ENCODE assay signal across 32 cellular contexts in the genomic region with DNA sequence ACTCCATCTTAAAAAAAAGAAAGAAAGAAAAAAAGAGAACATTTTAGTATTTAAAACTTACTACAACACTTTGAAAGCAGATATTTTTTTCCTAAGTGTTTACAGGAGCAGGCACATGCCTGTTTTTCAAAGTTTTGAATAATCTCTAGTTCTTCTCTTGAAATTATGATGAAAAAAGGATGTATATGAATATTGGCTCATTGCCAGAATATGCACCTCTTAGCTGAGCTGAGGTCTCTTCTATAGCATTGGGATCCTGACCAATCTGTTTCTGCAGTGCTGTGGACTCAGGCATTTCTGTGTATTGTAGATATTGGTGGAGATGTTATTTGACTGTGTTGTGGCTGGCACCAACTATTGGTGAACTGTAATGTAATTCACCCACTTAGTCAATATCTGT.
"Had no signal": no experiment of that assay in that cellular context is flagged by ENCODE, and none has a peak within 500 bp of the region (broad histone marks: within the 10 kb centered on the region; RNA-seq: fewer than 3 reads in every experiment).

No MANE protein-coding gene starts in this region.

- H3K4me3 ChIP-seq: adrenal gland, body of pancreas, esophagus muscularis mucosa, gastrocnemius medialis, heart left ventricle had no signal

- FAIRE-seq: colon had no signal

- H3K27me3 Mint-ChIP-seq: activated CD4-positive, alpha-beta T cell treated with anti-CD3 and anti-CD28 coated beads for 36 hours; activated CD4-positive, alpha-beta T cell treated with anti-CD3 and anti-CD28 coated beads, Interleukin-2, amount 10 ng/mL, durations not matched to agents 24 days and 14 days; activated CD8-positive, alpha-beta T cell treated with anti-CD3 and anti-CD28 coated beads for 36 hours; activated naive CD4-positive, alpha-beta T cell treated with anti-CD3 and anti-CD28 coated beads, Interleukin-2, amount 50 U/mL, for 24 hours; activated naive CD8-positive, alpha-beta T cell treated with anti-CD3 and anti-CD28 coated beads for 36 hours; activated naive CD8-positive, alpha-beta T cell treated with anti-CD3 and anti-CD28 coated beads, Interleukin-2, amount 50 U/mL, for 24 hours; activated T-helper 17 cell treated with anti-CD3 and anti-CD28 coated beads, Interleukin-2, amount 50 U/mL, for 72 hours; effector memory CD8-positive, alpha-beta T cell had no signal

- H3K4me3 Mint-ChIP-seq: activated CD4-positive, alpha-beta T cell treated with anti-CD3 and anti-CD28 coated beads for 36 hours; activated CD4-positive, alpha-beta T cell treated with anti-CD3 and anti-CD28 coated beads, Interleukin-2, amount 10 ng/mL, durations not matched to agents 24 days and 14 days; activated CD8-positive, alpha-beta T cell treated with anti-CD3 and anti-CD28 coated beads for 36 hours; activated naive CD4-positive, alpha-beta T cell treated with anti-CD3 and anti-CD28 coated beads for 36 hours; activated naive CD4-positive, alpha-beta T cell treated with anti-CD3 and anti-CD28 coated beads, Interleukin-2, amount 50 U/mL, for 24 hours; activated naive CD8-positive, alpha-beta T cell treated with anti-CD3 and anti-CD28 coated beads for 36 hours; activated naive CD8-positive, alpha-beta T cell treated with anti-CD3 and anti-CD28 coated beads, Interleukin-2, amount 50 U/mL, for 24 hours; activated T-cell treated with anti-CD3 and anti-CD28 coated beads, Interleukin-2, amount 50 U/mL, for 4 hours; activated T-helper 17 cell treated with anti-CD3 and anti-CD28 coated beads, Interleukin-2, amount 50 U/mL, for 72 hours; effector memory CD8-positive, alpha-beta T cell; T-helper 1 cell treated with Interleukin-12 subunit alpha and Interleukin-12 subunit beta and Interleukin-4 antibody, amounts not matched to agents 30 μg/mL and 1 μg/mL, for 36 hours; T-helper 2 cell treated with Interferon-gamma antibody and Interleukin-4, amounts not matched to agents 5 μg/mL and 100 μg/mL, for 36 hours had no signal

- H3K9me3 ChIP-seq: adrenal gland, body of pancreas, esophagus muscularis mucosa, gastrocnemius medialis, heart left ventricle had no signal

- H3K27ac ChIP-seq: adrenal gland, body of pancreas, esophagus muscularis mucosa, foreskin keratinocyte, gastrocnemius medialis, heart left ventricle had no signal

- H3K4me1 ChIP-seq: adrenal gland, foreskin keratinocyte, heart left ventricle had no signal

- DNase-seq: activated CD4-positive, alpha-beta T cell treated with anti-CD3 and anti-CD28 coated beads for 36 hours; activated CD4-positive, alpha-beta T cell treated with anti-CD3 and anti-CD28 coated beads, Interleukin-2, amount 10 ng/mL, durations not matched to agents 24 days and 14 days; activated CD4-positive, alpha-beta T cell treated with anti-CD3 and anti-CD28 coated beads, Interleukin-2, amount 50 U/mL, for 48 hours; activated CD4-positive, CD25-positive, alpha-beta regulatory T cell; activated CD4-positive, CD25-positive, alpha-beta regulatory T cell treated with anti-CD3 and anti-CD28 coated beads, Interleukin-2, amount 50 U/mL, for 72 hours; activated CD8-positive, alpha-beta memory T cell treated with anti-CD3 and anti-CD28 coated beads for 24 hours; activated CD8-positive, alpha-beta T cell treated with anti-CD3 and anti-CD28 coated beads for 36 hours; activated effector memory CD4-positive, alpha-beta T cell treated with anti-CD3 and anti-CD28 coated beads, Interleukin-2, amount 50 U/mL, for 16 hours; activated naive CD4-positive, alpha-beta T cell treated with anti-CD3 and anti-CD28 coated beads for 36 hours; activated naive CD8-positive, alpha-beta T cell treated with anti-CD3 and anti-CD28 coated beads for 36 hours; activated naive CD8-positive, alpha-beta T cell treated with anti-CD3 and anti-CD28 coated beads, Interleukin-2, amount 50 U/mL, for 24 hours; activated T-cell treated with anti-CD3 and anti-CD28 coated beads, Interleukin-2, amount 50 U/mL, for 4 hours; adrenal gland; amygdala; aorta; body of pancreas; caudate nucleus; cortex of kidney; dermis blood vessel endothelial cell; effector CD4-positive, alpha-beta T cell; effector memory CD8-positive, alpha-beta T cell; erythroblast; foreskin keratinocyte; gastrocnemius medialis; glutamatergic neuron; heart left ventricle had no signal

- H3K9me3 Mint-ChIP-seq: activated CD4-positive, alpha-beta T cell treated with anti-CD3 and anti-CD28 coated beads, Interleukin-2, amount 10 ng/mL, durations not matched to agents 24 days and 14 days; activated CD8-positive, alpha-beta T cell treated with anti-CD3 and anti-CD28 coated beads for 36 hours; activated naive CD4-positive, alpha-beta T cell treated with anti-CD3 and anti-CD28 coated beads for 36 hours; activated naive CD4-positive, alpha-beta T cell treated with anti-CD3 and anti-CD28 coated beads, Interleukin-2, amount 50 U/mL, for 24 hours; activated naive CD8-positive, alpha-beta T cell treated with anti-CD3 and anti-CD28 coated beads for 36 hours; activated naive CD8-positive, alpha-beta T cell treated with anti-CD3 and anti-CD28 coated beads, Interleukin-2, amount 50 U/mL, for 24 hours; activated T-cell treated with anti-CD3 and anti-CD28 coated beads, Interleukin-2, amount 50 U/mL, for 4 hours; activated T-helper 17 cell treated with anti-CD3 and anti-CD28 coated beads, Interleukin-2, amount 50 U/mL, for 72 hours; effector memory CD8-positive, alpha-beta T cell; T-helper 1 cell treated with Interleukin-12 subunit alpha and Interleukin-12 subunit beta and Interleukin-4 antibody, amounts not matched to agents 30 μg/mL and 1 μg/mL, for 36 hours; T-helper 2 cell treated with Interferon-gamma antibody and Interleukin-4, amounts not matched to agents 5 μg/mL and 100 μg/mL, for 36 hours had no signal

- H3K27ac Mint-ChIP-seq: activated CD4-positive, alpha-beta T cell treated with anti-CD3 and anti-CD28 coated beads for 36 hours; activated CD4-positive, alpha-beta T cell treated with anti-CD3 and anti-CD28 coated beads, Interleukin-2, amount 10 ng/mL, durations not matched to agents 24 days and 14 days; activated CD8-positive, alpha-beta T cell treated with anti-CD3 and anti-CD28 coated beads for 36 hours; activated naive CD4-positive, alpha-beta T cell treated with anti-CD3 and anti-CD28 coated beads for 36 hours; activated naive CD4-positive, alpha-beta T cell treated with anti-CD3 and anti-CD28 coated beads, Interleukin-2, amount 50 U/mL, for 24 hours; activated naive CD8-positive, alpha-beta T cell treated with anti-CD3 and anti-CD28 coated beads for 36 hours; activated naive CD8-positive, alpha-beta T cell treated with anti-CD3 and anti-CD28 coated beads, Interleukin-2, amount 50 U/mL, for 24 hours; activated T-helper 17 cell treated with anti-CD3 and anti-CD28 coated beads, Interleukin-2, amount 50 U/mL, for 72 hours; effector memory CD8-positive, alpha-beta T cell had no signal

- ATAC-seq: activated CD4-positive, alpha-beta T cell treated with anti-CD3 and anti-CD28 coated beads for 36 hours; activated CD8-positive, alpha-beta T cell treated with anti-CD3 and anti-CD28 coated beads for 36 hours; activated naive CD8-positive, alpha-beta T cell treated with anti-CD3 and anti-CD28 coated beads, Interleukin-2, amount 50 U/mL, for 24 hours; activated T-cell treated with anti-CD3 and anti-CD28 coated beads, Interleukin-2, amount 50 U/mL, for 4 hours; activated T-helper 17 cell treated with anti-CD3 and anti-CD28 coated beads, Interleukin-2, amount 50 U/mL, for 72 hours; body of pancreas; effector memory CD8-positive, alpha-beta T cell; foreskin keratinocyte; gastrocnemius medialis; heart left ventricle had no signal

- H3K27me3 ChIP-seq: adrenal gland, body of pancreas, esophagus muscularis mucosa, foreskin keratinocyte, gastrocnemius medialis, heart left ventricle had no signal
